ENCODE assay signal across 29 cellular contexts in genomic region chr15:99863527-99864198, GRCh38.
"Had no signal": no experiment of that assay in that cellular context is flagged by ENCODE, and none has a peak within 500 bp of the region (broad histone marks: within the 10 kb centered on the region; RNA-seq: fewer than 3 reads in every experiment).

No MANE protein-coding gene starts in this region.

- H3K9me3 Mint-ChIP-seq: activated B cell treated with CpG ODN at 0.5 μM for 24 hours; activated CD4-positive, alpha-beta T cell treated with anti-CD3 and anti-CD28 coated beads, Interleukin-2, amount 10 ng/mL, durations not matched to agents 24 days and 14 days; activated naive CD4-positive, alpha-beta T cell treated with anti-CD3 and anti-CD28 coated beads, Interleukin-2, amount 50 U/mL, for 24 hours; activated T-cell treated with anti-CD3 and anti-CD28 coated beads, Interleukin-2, amount 50 U/mL, for 24 hours; activated T-helper 1 cell treated with anti-CD3 and anti-CD28 coated beads, Interleukin-12 subunit alpha, Interleukin-12 subunit beta, Interleukin-2, Interleukin-4 antibody, amounts not matched to agents 30 ng/mL and 10 ng/mL and 1 ng/mL, durations not matched to agents 14 hours and 24 hours and 36 hours; T-helper 1 cell treated with Interleukin-12 subunit alpha and Interleukin-12 subunit beta and Interleukin-4 antibody, amounts not matched to agents 30 μg/mL and 1 μg/mL, for 36 hours had no signal

- H3K4me3 Mint-ChIP-seq: activated B cell treated with CpG ODN at 0.5 μM for 24 hours; activated CD4-positive, alpha-beta T cell treated with anti-CD3 and anti-CD28 coated beads, Interleukin-2, amount 10 ng/mL, durations not matched to agents 24 days and 14 days; activated CD8-positive, alpha-beta memory T cell treated with anti-CD3 and anti-CD28 coated beads, Interleukin-2, amount 10 ng/mL, durations not matched to agents 7 days and 5 days; activated naive CD4-positive, alpha-beta T cell treated with anti-CD3 and anti-CD28 coated beads, Interleukin-2, amount 50 U/mL, for 24 hours; activated T-cell treated with anti-CD3 and anti-CD28 coated beads, Interleukin-2, amount 50 U/mL, for 24 hours; activated T-helper 1 cell treated with anti-CD3 and anti-CD28 coated beads, Interleukin-12 subunit alpha, Interleukin-12 subunit beta, Interleukin-2, Interleukin-4 antibody, amounts not matched to agents 30 ng/mL and 10 ng/mL and 1 ng/mL, durations not matched to agents 14 hours and 24 hours and 36 hours; T-helper 1 cell treated with Interleukin-12 subunit alpha and Interleukin-12 subunit beta and Interleukin-4 antibody, amounts not matched to agents 30 μg/mL and 1 μg/mL, for 36 hours had no signal

- DNase-seq: activated B cell treated with CpG ODN at 0.5 μM for 24 hours; activated CD4-positive, alpha-beta T cell treated with anti-CD3 and anti-CD28 coated beads for 1 hour; activated CD4-positive, alpha-beta T cell treated with anti-CD3 and anti-CD28 coated beads, Interleukin-2, amount 10 ng/mL, durations not matched to agents 24 days and 14 days; activated CD4-positive, alpha-beta T cell treated with anti-CD3 and anti-CD28 coated beads, Interleukin-2, amount 50 U/mL, for 48 hours; activated CD8-positive, alpha-beta memory T cell treated with anti-CD3 and anti-CD28 coated beads, Interleukin-2, amount 10 ng/mL, durations not matched to agents 7 days and 5 days; activated effector memory CD4-positive, alpha-beta T cell treated with Interleukin-2 at 50 U/mL for 16 hours; activated naive CD4-positive, alpha-beta T cell; activated T-cell treated with anti-CD3 and anti-CD28 coated beads, Interleukin-2, amount 50 U/mL, for 24 hours; amniotic stem cell; brain microvascular endothelial cell; Kasumi-1; KBM-7; NCI-H1092; NCI-H1417; NCI-H1930; NCI-H2171 treated with DMSO at 0.1 percent for 48 hours; NCI-H226; NCI-H526; NCI-H82; NK-92 treated with Interleukin-12 subunit alpha and Interleukin-12 subunit beta, amount 100 ng/mL, for 24 hours; Peyer's patch; Right ventricle myocardium superior; SJCRH30; SK-N-SH; SW 1271; T-helper 9 cell had no signal

- H3K36me3 Mint-ChIP-seq: activated CD8-positive, alpha-beta memory T cell treated with anti-CD3 and anti-CD28 coated beads, Interleukin-2, amount 10 ng/mL, durations not matched to agents 7 days and 5 days had no signal

- H3K4me1 Mint-ChIP-seq: activated B cell treated with CpG ODN at 0.5 μM for 24 hours; activated CD4-positive, alpha-beta T cell treated with anti-CD3 and anti-CD28 coated beads, Interleukin-2, amount 10 ng/mL, durations not matched to agents 24 days and 14 days; activated naive CD4-positive, alpha-beta T cell treated with anti-CD3 and anti-CD28 coated beads, Interleukin-2, amount 50 U/mL, for 24 hours had no signal

- H3K27me3 Mint-ChIP-seq: activated B cell treated with CpG ODN at 0.5 μM for 24 hours; activated CD4-positive, alpha-beta T cell treated with anti-CD3 and anti-CD28 coated beads, Interleukin-2, amount 10 ng/mL, durations not matched to agents 24 days and 14 days; activated CD8-positive, alpha-beta memory T cell treated with anti-CD3 and anti-CD28 coated beads, Interleukin-2, amount 10 ng/mL, durations not matched to agents 7 days and 5 days; activated naive CD4-positive, alpha-beta T cell treated with anti-CD3 and anti-CD28 coated beads, Interleukin-2, amount 50 U/mL, for 24 hours; activated T-cell treated with anti-CD3 and anti-CD28 coated beads, Interleukin-2, amount 50 U/mL, for 24 hours had no signal

- H3K27ac Mint-ChIP-seq: activated B cell treated with CpG ODN at 0.5 μM for 24 hours; activated CD4-positive, alpha-beta T cell treated with anti-CD3 and anti-CD28 coated beads, Interleukin-2, amount 10 ng/mL, durations not matched to agents 24 days and 14 days; activated CD8-positive, alpha-beta memory T cell treated with anti-CD3 and anti-CD28 coated beads, Interleukin-2, amount 10 ng/mL, durations not matched to agents 7 days and 5 days; activated naive CD4-positive, alpha-beta T cell treated with anti-CD3 and anti-CD28 coated beads, Interleukin-2, amount 50 U/mL, for 24 hours; activated T-cell treated with anti-CD3 and anti-CD28 coated beads, Interleukin-2, amount 50 U/mL, for 24 hours; activated T-helper 1 cell treated with anti-CD3 and anti-CD28 coated beads, Interleukin-12 subunit alpha, Interleukin-12 subunit beta, Interleukin-2, Interleukin-4 antibody, amounts not matched to agents 30 ng/mL and 10 ng/mL and 1 ng/mL, durations not matched to agents 14 hours and 24 hours and 36 hours; T-helper 1 cell treated with Interleukin-12 subunit alpha and Interleukin-12 subunit beta and Interleukin-4 antibody, amounts not matched to agents 30 μg/mL and 1 μg/mL, for 36 hours had no signal
